In the genomic region with DNA sequence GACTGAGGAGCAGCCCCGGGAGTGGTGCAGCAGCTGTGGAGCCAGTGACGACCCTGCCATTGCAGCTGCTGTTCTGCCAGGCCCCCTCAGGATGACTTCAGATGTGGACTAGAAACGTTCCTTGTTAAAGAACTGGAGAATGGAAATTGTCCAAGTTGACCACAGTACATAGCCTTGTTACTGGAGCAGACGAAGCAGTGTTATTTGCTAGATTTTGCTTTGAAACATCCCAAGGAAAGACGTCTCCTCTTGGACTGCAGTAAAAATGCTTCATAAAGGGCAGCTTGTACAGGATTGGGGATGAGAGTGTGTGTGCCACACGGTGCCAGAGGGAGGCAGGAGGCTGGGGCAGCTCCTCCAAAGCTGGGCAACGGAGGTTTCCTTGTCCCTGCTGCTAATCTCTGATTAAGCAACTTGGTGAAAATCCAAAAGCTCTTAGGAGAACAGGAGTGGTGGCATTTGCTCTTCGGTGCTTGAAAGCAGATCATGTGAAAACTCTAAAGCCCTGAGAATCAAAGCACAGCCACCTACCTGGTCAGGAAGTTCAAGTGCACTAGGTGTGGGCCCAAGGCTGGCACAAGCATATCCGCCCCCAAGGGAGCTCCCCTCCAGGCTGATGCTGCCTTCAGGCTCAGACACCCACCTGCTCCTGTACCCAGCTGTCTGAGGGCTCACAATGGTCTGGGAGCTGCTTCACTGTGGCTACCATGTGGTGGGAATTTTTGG, we compare ENCODE assay signal across 13 cellular contexts. TPM values are rescaled to one million over a fixed set of nuclear protein-coding genes. Genes with fewer than 3 reads are reported as not detected.
DNase-seq lines count a peak whose midpoint lies in the region; ATAC-seq and TF ChIP-seq lines count a peak whose summit lies in the region.
"Had no signal": no experiment of that assay in that cellular context is flagged by ENCODE, and none has a peak within 500 bp of the region (broad histone marks: within the 10 kb centered on the region; RNA-seq: fewer than 3 reads in every experiment).

No MANE protein-coding gene starts in this region.

- H3K9me2 ChIP-seq in GM23248 (ENCODE audit: insufficient read depth): no peaks in the 10 kb centered on the region

- DNase-seq in A673 (ENCODE audit: low spot score): peak; percentile 17
- DNase-seq in GM23248: peak; percentile 19
- DNase-seq in caudate nucleus (lab: John Stamatoyannopoulos, UW): peak in 32 of 61 donors; percentile 6 to 80 (median 40)
- peak; percentile 7 for DNase-seq in middle frontal gyrus (ENCODE audit: extremely low spot score, low spot score)
- DNase-seq in GM13976 (ENCODE audit: low spot score): no peak
- DNase-seq: activated CD8-positive, alpha-beta memory T cell treated with anti-CD3 and anti-CD28 coated beads for 24 hours; Kasumi-1; NCI-H2171 treated with DMSO at 0.1 percent for 48 hours; small intestine had no signal

- peaks cover 34% of the 10 kb centered on the region for H3F3A ChIP-seq in GM23248 (ENCODE audit: insufficient read depth)

- peaks cover 32% of the 10 kb centered on the region for H3K4me1 ChIP-seq in A673 (ENCODE audit: insufficient read depth, low read length, poor library complexity, severe bottlenecking)
- peaks cover 39% of the 10 kb centered on the region for H3K4me1 ChIP-seq in GM23248 (ENCODE audit: insufficient read depth)

- no peak overlapping the region for H2AFZ ChIP-seq in GM23248

- BruUV-seq in A673 (replicated peaks; lab: Mats Ljungman, UMichigan): no TSS peak

- H3K4me3 ChIP-seq in A673 (ENCODE audit: low read depth, low read length, poor library complexity, severe bottlenecking): no peak overlapping the region
- H3K4me3 ChIP-seq in GM23248: no peak overlapping the region

- TF ChIP-seq CTCF in A673 (conservative IDR thresholded peaks at IDR 0.05; ENCODE audit: low read depth, low read length): no peak
- TF ChIP-seq CTCF in GM13976 (IDR thresholded peaks at IDR 0.05; ENCODE audit: borderline replicate concordance, control extremely low read depth, extremely low read depth, insufficient read depth, missing control alignments): no peak

- H4K20me1 ChIP-seq in GM23248 (ENCODE audit: insufficient read depth): no peaks in the 10 kb centered on the region

- intact Hi-C loops in A673 (cut with micrococcal nuclease; ENCODE audit: unreplicated experiment): loop anchor here (5.0 kb wide), 1 partner anchor 235 kb away; no protein-coding TSS in a partner anchor

- 41% methylated on average over 9 of the region's 9 CpGs for WGBS in GM23248 (ENCODE audit: low coverage in 1 of 2, low lambda C conversion rate in 2 of 2, missing lambda C conversion rate in 2 of 2), 2 experiments

- H3K36me3 ChIP-seq in A673 (ENCODE audit: insufficient read depth, low read length, poor library complexity, severe bottlenecking) (no peaks in the 10 kb centered on the region), GM23248 (ENCODE audit: low read depth) (no peaks in the 10 kb centered on the region)

- H3K27me3 ChIP-seq in A673 (replicated peaks; ENCODE audit: insufficient read depth, low read depth, low read length, poor library complexity) (no peaks in the 10 kb centered on the region), GM23248 (replicated peaks; ENCODE audit: insufficient read depth) (peaks cover 3% of the 10 kb centered on the region; the same call in 1 of the 2 replicates)

- POLR2A ChIA-PET in A673 (lab: Charles Lee; ENCODE audit: low non-redundant PET): no interaction called here

- in situ Hi-C loops in GM23248 (cut with MboI) (no loop called here), GM13976 (cut with MboI; ENCODE audit: low sequenced_read_pairs, unreplicated experiment) (no loop called here)

- H3K9me3 ChIP-seq in A673 (ENCODE audit: low read depth, low read length, poor library complexity, severe bottlenecking): peaks cover 4% of the 10 kb centered on the region
- H3K9me3 ChIP-seq in GM23248 (ENCODE audit: low read depth): no peaks in the 10 kb centered on the region

- no peak overlapping the region for H3K27ac ChIP-seq in A673 (ENCODE audit: low read depth, low read length, poor library complexity, severe bottlenecking)
- no peak overlapping the region for H3K27ac ChIP-seq in GM23248
- peak overlapping the region; percentile 80 for H3K27ac ChIP-seq in caudate nucleus (ENCODE audit: low read depth, low read length)

- CTCF ChIA-PET in A673 (lab: Charles Lee): no interaction called here

- H3K9ac ChIP-seq in GM23248: no peak overlapping the region

- H3K4me2 ChIP-seq in GM23248 (ENCODE audit: unreplicated experiment): no peak overlapping the region

- ATAC-seq in HG02884 (IDR thresholded peaks at IDR 0.05; ENCODE audit: unreplicated experiment): no peak
- no peak for ATAC-seq in GM18519 (IDR thresholded peaks at IDR 0.05; ENCODE audit: low FRiP score, unreplicated experiment)
- no peak for ATAC-seq in HG02763 (IDR thresholded peaks at IDR 0.05; ENCODE audit: unreplicated experiment)
- ATAC-seq: Panc1 had no signal

- no peaks in the 10 kb centered on the region for H3K79me2 ChIP-seq in GM23248 (ENCODE audit: insufficient read depth)

RNA-seq across cellular contexts. Expression of a gene that starts 34.5 kb away (rescaled TPM):
- total RNA-seq in A673 (2021): 1.2 and 2.2 TPM in 2 replicates
- 0.13 and 0.32 TPM in 2 replicates for total RNA-seq in GM23248 (2014; rRNA removed; shearing (Covaris generic))
- polyA plus RNA-seq in GM23248 (2016; fragmentation: Nextera tagmentation; extraction: Ambion mirVana): 0.35 and 0.43 TPM in 2 replicates
